ENCODE assay signal across 1 cellular context in the genomic region with DNA sequence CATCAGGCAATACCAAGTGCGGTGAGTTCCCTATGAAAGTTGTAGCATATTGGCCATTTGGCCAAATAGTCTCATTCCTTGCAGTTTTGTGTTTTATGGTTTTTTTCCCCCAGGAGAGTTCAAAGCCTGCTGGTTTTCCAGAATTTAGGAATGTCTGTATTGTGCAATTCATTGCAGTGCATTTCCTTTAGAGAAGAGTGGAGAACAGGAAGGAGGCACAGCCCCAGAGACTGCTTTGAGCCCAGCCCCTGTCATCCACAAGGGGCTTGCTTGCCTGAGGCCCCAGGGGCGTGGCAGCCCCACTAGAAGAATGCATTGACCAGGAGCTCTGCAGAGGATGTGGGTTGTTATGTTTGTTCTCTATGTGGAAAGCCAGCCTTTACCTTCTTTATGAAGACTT.
TF ChIP-seq lines count a peak whose summit lies in the region.
"Not testable (repeated sequence)": the region's sequence is repeated elsewhere in the genome, so short reads cannot be mapped to it uniquely, and the experiment has no call there.

No MANE protein-coding gene starts in this region.

TF ChIP-seq in HepG2, 621 proteins besides CTCF, POLR2A, EP300 and RAD21 (continued from another document):
- TF ChIP-seq, protein P1, sequence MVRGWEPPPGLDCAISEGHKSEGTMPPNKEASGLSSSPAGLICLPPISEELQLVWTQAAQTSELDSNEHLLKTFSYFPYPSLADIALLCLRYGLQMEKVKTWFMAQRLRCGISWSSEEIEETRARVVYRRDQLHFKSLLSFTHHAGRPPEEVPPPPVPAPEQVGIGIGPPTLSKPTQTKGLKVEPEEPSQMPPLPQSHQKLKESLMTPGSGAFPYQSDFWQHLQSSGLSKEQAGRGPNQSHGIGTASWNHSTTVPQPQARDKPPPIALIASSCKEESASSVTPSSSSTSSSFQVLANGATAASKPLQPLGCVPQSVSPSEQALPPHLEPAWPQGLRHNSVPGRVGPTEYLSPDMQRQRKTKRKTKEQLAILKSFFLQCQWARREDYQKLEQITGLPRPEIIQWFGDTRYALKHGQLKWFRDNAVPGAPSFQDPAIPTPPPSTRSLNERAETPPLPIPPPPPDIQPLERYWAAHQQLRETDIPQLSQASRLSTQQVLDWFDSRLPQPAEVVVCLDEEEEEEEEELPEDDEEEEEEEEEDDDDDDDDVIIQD (CRISPR knock-in tag; IDR thresholded peaks at IDR 0.05; ENCODE audit: low read depth) = 0 out of 2 replicates have a peak, but pooled peaks have one; percentile 19
- peak; percentile 15; the same call in 1 of the 2 replicates for TF ChIP-seq HMG20A (CRISPR knock-in tag; IDR thresholded peaks at IDR 0.05; ENCODE audit: borderline replicate concordance)
- TF ChIP-seq, protein P2, sequence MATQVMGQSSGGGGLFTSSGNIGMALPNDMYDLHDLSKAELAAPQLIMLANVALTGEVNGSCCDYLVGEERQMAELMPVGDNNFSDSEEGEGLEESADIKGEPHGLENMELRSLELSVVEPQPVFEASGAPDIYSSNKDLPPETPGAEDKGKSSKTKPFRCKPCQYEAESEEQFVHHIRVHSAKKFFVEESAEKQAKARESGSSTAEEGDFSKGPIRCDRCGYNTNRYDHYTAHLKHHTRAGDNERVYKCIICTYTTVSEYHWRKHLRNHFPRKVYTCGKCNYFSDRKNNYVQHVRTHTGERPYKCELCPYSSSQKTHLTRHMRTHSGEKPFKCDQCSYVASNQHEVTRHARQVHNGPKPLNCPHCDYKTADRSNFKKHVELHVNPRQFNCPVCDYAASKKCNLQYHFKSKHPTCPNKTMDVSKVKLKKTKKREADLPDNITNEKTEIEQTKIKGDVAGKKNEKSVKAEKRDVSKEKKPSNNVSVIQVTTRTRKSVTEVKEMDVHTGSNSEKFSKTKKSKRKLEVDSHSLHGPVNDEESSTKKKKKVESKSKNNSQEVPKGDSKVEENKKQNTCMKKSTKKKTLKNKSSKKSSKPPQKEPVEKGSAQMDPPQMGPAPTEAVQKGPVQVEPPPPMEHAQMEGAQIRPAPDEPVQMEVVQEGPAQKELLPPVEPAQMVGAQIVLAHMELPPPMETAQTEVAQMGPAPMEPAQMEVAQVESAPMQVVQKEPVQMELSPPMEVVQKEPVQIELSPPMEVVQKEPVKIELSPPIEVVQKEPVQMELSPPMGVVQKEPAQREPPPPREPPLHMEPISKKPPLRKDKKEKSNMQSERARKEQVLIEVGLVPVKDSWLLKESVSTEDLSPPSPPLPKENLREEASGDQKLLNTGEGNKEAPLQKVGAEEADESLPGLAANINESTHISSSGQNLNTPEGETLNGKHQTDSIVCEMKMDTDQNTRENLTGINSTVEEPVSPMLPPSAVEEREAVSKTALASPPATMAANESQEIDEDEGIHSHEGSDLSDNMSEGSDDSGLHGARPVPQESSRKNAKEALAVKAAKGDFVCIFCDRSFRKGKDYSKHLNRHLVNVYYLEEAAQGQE (IDR thresholded peaks at IDR 0.05; ENCODE audit: borderline replicate concordance in 1 of 2, low read depth in 1 of 2, low read length in 2 of 2) = 0 out of 4 replicates have a peak, but pooled peaks of 1 of the 2 experiments have one; percentile 19
- TF ChIP-seq ZBTB7B (CRISPR knock-in tag; IDR thresholded peaks at IDR 0.05) = 0 out of 2 replicates have a peak, but pooled peaks have one; percentile 36
- TF ChIP-seq, protein P3, sequence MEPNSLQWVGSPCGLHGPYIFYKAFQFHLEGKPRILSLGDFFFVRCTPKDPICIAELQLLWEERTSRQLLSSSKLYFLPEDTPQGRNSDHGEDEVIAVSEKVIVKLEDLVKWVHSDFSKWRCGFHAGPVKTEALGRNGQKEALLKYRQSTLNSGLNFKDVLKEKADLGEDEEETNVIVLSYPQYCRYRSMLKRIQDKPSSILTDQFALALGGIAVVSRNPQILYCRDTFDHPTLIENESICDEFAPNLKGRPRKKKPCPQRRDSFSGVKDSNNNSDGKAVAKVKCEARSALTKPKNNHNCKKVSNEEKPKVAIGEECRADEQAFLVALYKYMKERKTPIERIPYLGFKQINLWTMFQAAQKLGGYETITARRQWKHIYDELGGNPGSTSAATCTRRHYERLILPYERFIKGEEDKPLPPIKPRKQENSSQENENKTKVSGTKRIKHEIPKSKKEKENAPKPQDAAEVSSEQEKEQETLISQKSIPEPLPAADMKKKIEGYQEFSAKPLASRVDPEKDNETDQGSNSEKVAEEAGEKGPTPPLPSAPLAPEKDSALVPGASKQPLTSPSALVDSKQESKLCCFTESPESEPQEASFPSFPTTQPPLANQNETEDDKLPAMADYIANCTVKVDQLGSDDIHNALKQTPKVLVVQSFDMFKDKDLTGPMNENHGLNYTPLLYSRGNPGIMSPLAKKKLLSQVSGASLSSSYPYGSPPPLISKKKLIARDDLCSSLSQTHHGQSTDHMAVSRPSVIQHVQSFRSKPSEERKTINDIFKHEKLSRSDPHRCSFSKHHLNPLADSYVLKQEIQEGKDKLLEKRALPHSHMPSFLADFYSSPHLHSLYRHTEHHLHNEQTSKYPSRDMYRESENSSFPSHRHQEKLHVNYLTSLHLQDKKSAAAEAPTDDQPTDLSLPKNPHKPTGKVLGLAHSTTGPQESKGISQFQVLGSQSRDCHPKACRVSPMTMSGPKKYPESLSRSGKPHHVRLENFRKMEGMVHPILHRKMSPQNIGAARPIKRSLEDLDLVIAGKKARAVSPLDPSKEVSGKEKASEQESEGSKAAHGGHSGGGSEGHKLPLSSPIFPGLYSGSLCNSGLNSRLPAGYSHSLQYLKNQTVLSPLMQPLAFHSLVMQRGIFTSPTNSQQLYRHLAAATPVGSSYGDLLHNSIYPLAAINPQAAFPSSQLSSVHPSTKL (CRISPR knock-in tag; IDR thresholded peaks at IDR 0.05) = peak; percentile 74
- TF ChIP-seq, protein P4, sequence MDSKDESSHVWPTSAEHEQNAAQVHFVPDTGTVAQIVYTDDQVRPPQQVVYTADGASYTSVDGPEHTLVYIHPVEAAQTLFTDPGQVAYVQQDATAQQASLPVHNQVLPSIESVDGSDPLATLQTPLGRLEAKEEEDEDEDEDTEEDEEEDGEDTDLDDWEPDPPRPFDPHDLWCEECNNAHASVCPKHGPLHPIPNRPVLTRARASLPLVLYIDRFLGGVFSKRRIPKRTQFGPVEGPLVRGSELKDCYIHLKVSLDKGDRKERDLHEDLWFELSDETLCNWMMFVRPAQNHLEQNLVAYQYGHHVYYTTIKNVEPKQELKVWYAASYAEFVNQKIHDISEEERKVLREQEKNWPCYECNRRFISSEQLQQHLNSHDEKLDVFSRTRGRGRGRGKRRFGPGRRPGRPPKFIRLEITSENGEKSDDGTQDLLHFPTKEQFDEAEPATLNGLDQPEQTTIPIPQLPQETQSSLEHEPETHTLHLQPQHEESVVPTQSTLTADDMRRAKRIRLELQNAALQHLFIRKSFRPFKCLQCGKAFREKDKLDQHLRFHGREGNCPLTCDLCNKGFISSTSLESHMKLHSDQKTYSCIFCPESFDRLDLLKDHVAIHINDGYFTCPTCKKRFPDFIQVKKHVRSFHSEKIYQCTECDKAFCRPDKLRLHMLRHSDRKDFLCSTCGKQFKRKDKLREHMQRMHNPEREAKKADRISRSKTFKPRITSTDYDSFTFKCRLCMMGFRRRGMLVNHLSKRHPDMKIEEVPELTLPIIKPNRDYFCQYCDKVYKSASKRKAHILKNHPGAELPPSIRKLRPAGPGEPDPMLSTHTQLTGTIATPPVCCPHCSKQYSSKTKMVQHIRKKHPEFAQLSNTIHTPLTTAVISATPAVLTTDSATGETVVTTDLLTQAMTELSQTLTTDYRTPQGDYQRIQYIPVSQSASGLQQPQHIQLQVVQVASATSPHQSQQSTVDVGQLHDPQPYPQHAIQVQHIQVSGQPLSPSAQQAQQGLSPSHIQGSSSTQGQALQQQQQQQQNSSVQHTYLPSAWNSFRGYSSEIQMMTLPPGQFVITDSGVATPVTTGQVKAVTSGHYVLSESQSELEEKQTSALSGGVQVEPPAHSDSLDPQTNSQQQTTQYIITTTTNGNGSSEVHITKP (CRISPR knock-in tag; IDR thresholded peaks at IDR 0.05; ENCODE audit: low read depth) = peak; percentile 40; the same call in 1 of the 2 replicates
- TF ChIP-seq ZNF644 (CRISPR knock-in tag; IDR thresholded peaks at IDR 0.05; ENCODE audit: low read depth) = 0 out of 2 replicates have a peak, but pooled peaks have one; percentile 22
- TF ChIP-seq SOX13 (IDR thresholded peaks at IDR 0.05); GABPA (IDR thresholded peaks at IDR 0.05; ENCODE audit: low read depth, low read length): not testable (repeated sequence)
- 0 out of 4 replicates have a peak, but pooled peaks of 1 of the 2 experiments have one; percentile 40 for TF ChIP-seq SOX13 (CRISPR knock-in tag; conservative IDR thresholded peaks at IDR 0.05 in 1 of 2, IDR thresholded peaks at IDR 0.05 in 1 of 2)
- TF ChIP-seq HNF4A (CRISPR knock-in tag; IDR thresholded peaks at IDR 0.05) = peak; percentile 11; the same call in 1 of the 2 replicates
- peak; percentile 77; the same call in 1 of the 2 replicates for TF ChIP-seq ETV5 (CRISPR knock-in tag; IDR thresholded peaks at IDR 0.05; ENCODE audit: borderline replicate concordance)
- peak; percentile 88 for TF ChIP-seq SP5 (CRISPR knock-in tag; IDR thresholded peaks at IDR 0.05; ENCODE audit: borderline replicate concordance, low read depth)
- TF ChIP-seq CEBPG (CRISPR knock-in tag; IDR thresholded peaks at IDR 0.05) = peak; percentile 91
- TF ChIP-seq NCOA2 (CRISPR knock-in tag; IDR thresholded peaks at IDR 0.05) = peak; percentile 68
- 0 out of 2 replicates have a peak, but pooled peaks have one; percentile 11 for TF ChIP-seq TCF7 (IDR thresholded peaks at IDR 0.05; ENCODE audit: low read depth)
- TF ChIP-seq ERF (CRISPR knock-in tag; IDR thresholded peaks at IDR 0.05) = 0 out of 2 replicates have a peak, but pooled peaks have one; percentile 21
- TF ChIP-seq RARA (CRISPR knock-in tag; IDR thresholded peaks at IDR 0.05) = 0 out of 2 replicates have a peak, but pooled peaks have one; percentile 10
- TF ChIP-seq, protein P5, sequence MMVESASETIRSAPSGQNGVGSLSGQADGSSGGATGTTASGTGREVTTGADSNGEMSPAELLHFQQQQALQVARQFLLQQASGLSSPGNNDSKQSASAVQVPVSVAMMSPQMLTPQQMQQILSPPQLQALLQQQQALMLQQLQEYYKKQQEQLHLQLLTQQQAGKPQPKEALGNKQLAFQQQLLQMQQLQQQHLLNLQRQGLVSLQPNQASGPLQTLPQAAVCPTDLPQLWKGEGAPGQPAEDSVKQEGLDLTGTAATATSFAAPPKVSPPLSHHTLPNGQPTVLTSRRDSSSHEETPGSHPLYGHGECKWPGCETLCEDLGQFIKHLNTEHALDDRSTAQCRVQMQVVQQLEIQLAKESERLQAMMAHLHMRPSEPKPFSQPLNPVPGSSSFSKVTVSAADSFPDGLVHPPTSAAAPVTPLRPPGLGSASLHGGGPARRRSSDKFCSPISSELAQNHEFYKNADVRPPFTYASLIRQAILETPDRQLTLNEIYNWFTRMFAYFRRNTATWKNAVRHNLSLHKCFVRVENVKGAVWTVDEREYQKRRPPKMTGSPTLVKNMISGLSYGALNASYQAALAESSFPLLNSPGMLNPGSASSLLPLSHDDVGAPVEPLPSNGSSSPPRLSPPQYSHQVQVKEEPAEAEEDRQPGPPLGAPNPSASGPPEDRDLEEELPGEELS (CRISPR knock-in tag; IDR thresholded peaks at IDR 0.05) = peak; percentile 34; the same call in 1 of the 2 replicates
- peak; percentile 47; the same call in 1 of the 2 replicates for TF ChIP-seq CEBPB (IDR thresholded peaks at IDR 0.05; ENCODE audit: borderline replicate concordance, low read depth, low read length)
- peak; percentile 72 for TF ChIP-seq SAP130 (CRISPR knock-in tag; IDR thresholded peaks at IDR 0.05; ENCODE audit: low read depth)
- TF ChIP-seq GABPA (CRISPR knock-in tag; IDR thresholded peaks at IDR 0.05; ENCODE audit: low read depth) = peak; percentile 44; the same call in 1 of the 2 replicates
- peak; percentile 52 for TF ChIP-seq ZNF331 (CRISPR knock-in tag; IDR thresholded peaks at IDR 0.05)
